14 cellular contexts compared by ENCODE assay signal in the genomic region with DNA sequence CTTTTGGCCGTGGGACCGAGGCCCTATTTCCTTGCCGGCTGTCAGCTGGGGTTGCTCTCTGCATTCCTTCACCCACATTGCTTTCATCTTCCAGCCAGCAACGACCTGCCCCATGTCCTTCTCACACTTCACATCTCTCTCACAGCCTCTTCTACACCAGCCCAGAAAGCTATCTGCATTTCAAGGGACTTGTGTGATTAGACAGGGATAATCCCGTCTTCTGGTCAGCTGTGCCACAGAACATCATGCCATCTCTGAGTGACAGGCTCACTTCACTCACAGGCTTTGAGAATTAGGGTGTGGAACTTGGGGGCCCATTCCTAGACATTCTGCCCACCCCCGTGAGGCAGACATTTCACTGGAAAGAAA. TPM values are rescaled to one million over a fixed set of nuclear protein-coding genes. Genes with fewer than 3 reads are reported as not detected.
DNase-seq lines count a peak whose midpoint lies in the region; ATAC-seq and TF ChIP-seq lines count a peak whose summit lies in the region.
"Had no signal": no experiment of that assay in that cellular context is flagged by ENCODE, and none has a peak within 500 bp of the region (broad histone marks: within the 10 kb centered on the region; RNA-seq: fewer than 3 reads in every experiment).

No MANE protein-coding gene starts in this region.

- BruUV-seq in Caco-2 (replicated peaks; lab: Mats Ljungman, UMichigan) (no TSS peak), IMR-90 (replicated peaks; lab: Mats Ljungman, UMichigan) (no TSS peak)

- H3K36me3 ChIP-seq in Caco-2 (ENCODE audit: control insufficient read depth, insufficient read depth, low read length) = no peaks in the 10 kb centered on the region
- no peaks in the 10 kb centered on the region for H3K36me3 ChIP-seq in IMR-90 (ENCODE audit: control insufficient read depth, insufficient read depth, low read length)
- H3K36me3 ChIP-seq in rectal smooth muscle tissue (ENCODE audit: control insufficient read depth, insufficient read depth, low read length) = no peaks in the 10 kb centered on the region
- H3K36me3 ChIP-seq: pancreas had no signal

- H2AFZ ChIP-seq in IMR-90 (replicated peaks; ENCODE audit: low read length, poor library complexity) = no peak overlapping the region

- H3K27me3 Mint-ChIP-seq in Caco-2 (ENCODE audit: insufficient read depth, unreplicated experiment) (no peaks in the 10 kb centered on the region), endothelial cell (ENCODE audit: unreplicated experiment) (peaks cover 7% of the 10 kb centered on the region)

- H3K9ac ChIP-seq in IMR-90 (ENCODE audit: low read depth, low read length) = no peak overlapping the region
- H3K9ac ChIP-seq in rectal smooth muscle tissue (ENCODE audit: low read length) = peak overlapping the region; percentile 32

- ATAC-seq in IMR-90 (ENCODE audit: low read depth) (no peak), HG02973 (IDR thresholded peaks at IDR 0.05; ENCODE audit: unreplicated experiment) (no peak)

- no peak overlapping the region for H3K4me2 ChIP-seq in IMR-90 (ENCODE audit: low read depth, low read length)

- no peak overlapping the region for H3K4me3 ChIP-seq in Caco-2 (ENCODE audit: low read depth, low read length)
- no peak overlapping the region for H3K4me3 ChIP-seq in IMR-90 (ENCODE audit: insufficient read depth, low read depth, low read length)
- peak overlapping the region; percentile 30 for H3K4me3 ChIP-seq in rectal smooth muscle tissue (ENCODE audit: low read length)
- H3K4me3 ChIP-seq: pancreas had no signal

- no peak overlapping the region for H2AK9ac ChIP-seq in IMR-90 (replicated peaks; ENCODE audit: low read depth, low read length, poor library complexity)

- no peaks in the 10 kb centered on the region for H3K27me3 ChIP-seq in Caco-2 (replicated peaks; ENCODE audit: control insufficient read depth, insufficient read depth, low read length)
- H3K27me3 ChIP-seq in IMR-90 (ENCODE audit: control insufficient read depth, insufficient read depth, low read length) = peaks cover 7% of the 10 kb centered on the region; the same call in 1 of the 2 replicates
- H3K27me3 ChIP-seq in rectal smooth muscle tissue (ENCODE audit: control insufficient read depth, insufficient read depth, low read length) = no peaks in the 10 kb centered on the region
- H3K27me3 ChIP-seq: pancreas had no signal

- H3K27ac ChIP-seq in IMR-90 (ENCODE audit: insufficient read depth, low read length) (no peak overlapping the region), rectal smooth muscle tissue (ENCODE audit: low read depth, low read length) (no peak overlapping the region)
- H3K27ac ChIP-seq: HL-60, pancreas had no signal

- no peaks in the 10 kb centered on the region for H4K20me1 ChIP-seq in IMR-90 (ENCODE audit: insufficient read depth, low read length)

- no peak for TF ChIP-seq POLR2A in IMR-90 (IDR thresholded peaks at IDR 0.05; ENCODE audit: low read depth, low read length)

- H3K4me1 Mint-ChIP-seq in Caco-2 (ENCODE audit: low read depth, unreplicated experiment) (no peaks in the 10 kb centered on the region), endothelial cell (ENCODE audit: unreplicated experiment) (peaks cover 65% of the 10 kb centered on the region)

- H2BK5ac ChIP-seq in IMR-90 (ENCODE audit: low read depth, low read length, poor library complexity, severe bottlenecking) = no peak overlapping the region

- H3K9me3 ChIP-seq in Caco-2 = no peaks in the 10 kb centered on the region
- H3K9me3 ChIP-seq in IMR-90 (ENCODE audit: control insufficient read depth, insufficient read depth, low read length) = no peaks in the 10 kb centered on the region
- H3K9me3 ChIP-seq: pancreas had no signal

- peak overlapping the region; percentile 9; the same call in 1 of the 2 replicates for H4K91ac ChIP-seq in IMR-90 (ENCODE audit: insufficient read depth, low read depth, low read length)

- H2AK5ac ChIP-seq in IMR-90 (ENCODE audit: low read depth, low read length) = peak overlapping the region; percentile 2; the same call in 1 of the 2 replicates

- H3K9me3 Mint-ChIP-seq in Caco-2 (ENCODE audit: unreplicated experiment) = no peaks in the 10 kb centered on the region
- no peaks in the 10 kb centered on the region for H3K9me3 Mint-ChIP-seq in endothelial cell (ENCODE audit: unreplicated experiment)

- H3K4me3 Mint-ChIP-seq in Caco-2 (ENCODE audit: unreplicated experiment) = no peak overlapping the region
- H3K4me3 Mint-ChIP-seq in endothelial cell (ENCODE audit: unreplicated experiment) = peak overlapping the region; percentile 58

- no peak overlapping the region for H3K56ac ChIP-seq in IMR-90 (ENCODE audit: extremely low read depth, insufficient read depth, low read length)

- no peak overlapping the region for H3K14ac ChIP-seq in IMR-90 (replicated peaks; ENCODE audit: low read depth, low read length)

- 0 out of 2 replicates have a peak overlapping the region, but pooled peaks have one; percentile 11 for H3K23ac ChIP-seq in IMR-90 (ENCODE audit: low read depth, low read length)

- H2BK20ac ChIP-seq in IMR-90 (ENCODE audit: low read depth, low read length) = peak overlapping the region; percentile 74; the same call in 1 of the 2 replicates

- DNase-seq in Caco-2 (no peak), IMR-90 (no peak), endothelial cell (ENCODE audit: low spot score) (no peak), iPS-NIHi7 (ENCODE audit: extremely low spot score) (no peak), HuH-7 (ENCODE audit: low spot score) (no peak)
- DNase-seq: DMS 273 treated with DMSO at 0.1 percent for 48 hours, islet precursor cell, SHP77 treated with DMSO at 0.1 percent for 48 hours had no signal

- intact Hi-C loops in Caco-2 (cut with micrococcal nuclease; ENCODE audit: unreplicated experiment) = loop anchor here (5.0 kb wide), 1 partner anchor 45 kb away; no protein-coding TSS in a partner anchor
- intact Hi-C loops in IMR-90 (cut with micrococcal nuclease) = no loop called here

- POLR2A ChIA-PET in Caco-2 (lab: Charles Lee) = no interaction called here
- POLR2A ChIA-PET in IMR-90 (lab: Charles Lee; ENCODE audit: unreplicated experiment) = interaction anchor here (1.3 kb wide), 1 partner anchor 12 kb away, joined by 6 read pairs; no protein-coding TSS in a partner anchor

- H3K36me3 Mint-ChIP-seq in Caco-2 (ENCODE audit: insufficient read depth, unreplicated experiment) (no peaks in the 10 kb centered on the region), endothelial cell (ENCODE audit: low read depth, unreplicated experiment) (peaks cover 38% of the 10 kb centered on the region)

- CTCF ChIA-PET in Caco-2 (lab: Charles Lee) = interaction anchor here (1.5 kb wide), 1 partner anchor 18 kb away, joined by 3 read pairs; no protein-coding TSS in a partner anchor
- CTCF ChIA-PET in IMR-90 (lab: Yijun Ruan, JAX) = interaction anchor here (1.7 kb wide), 1 partner anchor 47 kb away, joined by 6 read pairs; no protein-coding TSS in a partner anchor

- WGBS in IMR-90 (ENCODE audit: extremely low coverage in 2 of 2, insufficient read length in 1 of 2), 2 experiments = no CpG with 5 or more reads among the region's 6 CpGs

- H3K9me1 ChIP-seq in IMR-90 (ENCODE audit: insufficient read depth, low read length) = peaks cover 11% of the 10 kb centered on the region

- H3K4ac ChIP-seq in IMR-90 (ENCODE audit: low read depth, low read length) = 0 out of 2 replicates have a peak overlapping the region, but pooled peaks have one; percentile 22

- H3K18ac ChIP-seq in IMR-90 (ENCODE audit: low read depth, low read length) = no peak overlapping the region

- TF ChIP-seq CTCF in Caco-2 (IDR thresholded peaks at IDR 0.05; ENCODE audit: insufficient read depth in 1 of 2, low read depth in 1 of 2, low read length in 1 of 2, severe bottlenecking in 1 of 2, unreplicated experiment in 1 of 2) = no peak
- TF ChIP-seq CTCF in IMR-90 (conservative IDR thresholded peaks at IDR 0.05; ENCODE audit: low read depth, low read length) = no peak
- no peak for TF ChIP-seq CTCF in endothelial cell (IDR thresholded peaks at IDR 0.05; ENCODE audit: unreplicated experiment)

- no peaks in the 10 kb centered on the region for H3K79me1 ChIP-seq in IMR-90 (ENCODE audit: low read depth in 1 of 2, low read length in 2 of 2)

- TF ChIP-seq RAD21 in IMR-90 (IDR thresholded peaks at IDR 0.05; ENCODE audit: low read length) = no peak

- no peak overlapping the region; the same call in 2 of the 3 replicates for H2BK15ac ChIP-seq in IMR-90 (ENCODE audit: low read depth, low read length)

- in situ Hi-C loops in IMR-90 (cut with MboI; ENCODE audit: low sequenced_read_pairs) = no loop called here

- peak overlapping the region; percentile 40; the same call in 1 of the 2 replicates for H2BK120ac ChIP-seq in IMR-90 (ENCODE audit: low read depth, low read length)

- dilution Hi-C loops in IMR-90 (cut with HindIII; ENCODE audit: low sequenced_read_pairs, unreplicated experiment) = no loop called here

- H4K5ac ChIP-seq in IMR-90 (ENCODE audit: low read depth, low read length) = no peak overlapping the region; the same call in 1 of the 2 replicates

- peak overlapping the region; percentile 51 for H3K27ac Mint-ChIP-seq in Caco-2 (ENCODE audit: unreplicated experiment)
- H3K27ac Mint-ChIP-seq in endothelial cell (ENCODE audit: unreplicated experiment) = peak overlapping the region; percentile 100

- no peak overlapping the region for H4K8ac ChIP-seq in IMR-90 (ENCODE audit: low read depth in 2 of 2, low read length in 2 of 2)

- H3K4me1 ChIP-seq in Caco-2 = peaks cover 11% of the 10 kb centered on the region; the same call in 1 of the 2 replicates
- peaks cover 23% of the 10 kb centered on the region for H3K4me1 ChIP-seq in IMR-90 (ENCODE audit: control insufficient read depth, insufficient read depth, low read length)
- H3K4me1 ChIP-seq in rectal smooth muscle tissue (ENCODE audit: control insufficient read depth, insufficient read depth, low read length) = no peaks in the 10 kb centered on the region
- H3K4me1 ChIP-seq: pancreas had no signal

TF ChIP-seq in IMR-90, 13 proteins besides CTCF, POLR2A, EP300 and RAD21 (continues in another document):
- no peak for TF ChIP-seq RCOR1 (IDR thresholded peaks at IDR 0.05; ENCODE audit: insufficient replicate concordance, low read length)

RNA-seq across cellular contexts. Expression of gene EFCC1, which starts 16.4 kb away (rescaled TPM):
- total RNA-seq in Caco-2 (2022) (0.28 and 0.39 TPM in 2 replicates), IMR-90 (2012; rRNA removed) (not detected in 2 replicates), endothelial cell (ENCODE audit: unreplicated experiment) (15.9 TPM)
- polyA plus RNA-seq in IMR-90 (2012; rRNA removed) = not detected in 2 replicates
- polyA plus RNA-seq in IMR-90 (2012; cell fraction: cytosol; rRNA removed) = not detected in 2 replicates
- not detected in 2 replicates for polyA plus RNA-seq in IMR-90 (2012; cell fraction: nucleus; rRNA removed; ENCODE audit: low replicate concordance)
- total RNA-seq: NCI-H460 had no signal

RNA-seq across cellular contexts. Expression of gene CFAP92, which starts 23.6 kb away (rescaled TPM):
- total RNA-seq in Caco-2 (2022) (4.5 and 5.9 TPM in 2 replicates), IMR-90 (2012; rRNA removed) (not detected in 2 replicates), endothelial cell (ENCODE audit: unreplicated experiment) (3.7 TPM)
- not detected in 2 replicates for polyA plus RNA-seq in IMR-90 (2012; rRNA removed)
- polyA plus RNA-seq in IMR-90 (2012; cell fraction: cytosol; rRNA removed) = not detected in 2 replicates
- polyA plus RNA-seq in IMR-90 (2012; cell fraction: nucleus; rRNA removed; ENCODE audit: low replicate concordance) = not detected in 2 replicates

RNA-seq across cellular contexts. Expression of gene GP9, which starts 43.1 kb away (rescaled TPM):
- total RNA-seq in Caco-2 (2022) (not detected in 2 replicates), IMR-90 (2012; rRNA removed) (not detected in 2 replicates), endothelial cell (ENCODE audit: unreplicated experiment) (1.5 TPM)
- polyA plus RNA-seq in IMR-90 (2012; rRNA removed) = not detected in 2 replicates
- not detected in 2 replicates for polyA plus RNA-seq in IMR-90 (2012; cell fraction: cytosol; rRNA removed)
- polyA plus RNA-seq in IMR-90 (2012; cell fraction: nucleus; rRNA removed; ENCODE audit: low replicate concordance) = not detected in 2 replicates
- total RNA-seq: NCI-H460, pancreas, urinary bladder had no signal
- polyA plus RNA-seq: urinary bladder had no signal

Comparison
In these comparisons a context has a peak if more than half of its experiments do, and no peak if none do; other contexts are left out.
1. RNA of gene EFCC1, which starts 16.4 kb away (total RNA-seq): 15.9 TPM in endothelial cell (single experiment); 0.28 to 0.39 TPM in Caco-2 and not detected in IMR-90; every median in the first group is over 10 times any median in the second.